1 cellular context compared by ENCODE assay signal in genomic region chr18:50281295-50281971, GRCh38.
TF ChIP-seq lines count a peak whose summit lies in the region.

MBD1 (minus strand) TSS chr18:50281523; CDS start chr18:50279992, 1,531 bp downstream.

TF ChIP-seq in HepG2, 621 proteins besides CTCF, POLR2A, EP300 and RAD21 (continued from another document and continues in another):
- TF ChIP-seq, protein P1, sequence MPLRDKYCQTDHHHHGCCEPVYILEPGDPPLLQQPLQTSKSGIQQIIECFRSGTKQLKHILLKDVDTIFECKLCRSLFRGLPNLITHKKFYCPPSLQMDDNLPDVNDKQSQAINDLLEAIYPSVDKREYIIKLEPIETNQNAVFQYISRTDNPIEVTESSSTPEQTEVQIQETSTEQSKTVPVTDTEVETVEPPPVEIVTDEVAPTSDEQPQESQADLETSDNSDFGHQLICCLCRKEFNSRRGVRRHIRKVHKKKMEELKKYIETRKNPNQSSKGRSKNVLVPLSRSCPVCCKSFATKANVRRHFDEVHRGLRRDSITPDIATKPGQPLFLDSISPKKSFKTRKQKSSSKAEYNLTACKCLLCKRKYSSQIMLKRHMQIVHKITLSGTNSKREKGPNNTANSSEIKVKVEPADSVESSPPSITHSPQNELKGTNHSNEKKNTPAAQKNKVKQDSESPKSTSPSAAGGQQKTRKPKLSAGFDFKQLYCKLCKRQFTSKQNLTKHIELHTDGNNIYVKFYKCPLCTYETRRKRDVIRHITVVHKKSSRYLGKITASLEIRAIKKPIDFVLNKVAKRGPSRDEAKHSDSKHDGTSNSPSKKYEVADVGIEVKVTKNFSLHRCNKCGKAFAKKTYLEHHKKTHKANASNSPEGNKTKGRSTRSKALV (CRISPR knock-in tag; IDR thresholded peaks at IDR 0.05), result no peak
- TF ChIP-seq SP2 (CRISPR knock-in tag; IDR thresholded peaks at IDR 0.05), result peak; percentile 79
- no peak for TF ChIP-seq ZNF562 (CRISPR knock-in tag; IDR thresholded peaks at IDR 0.05; ENCODE audit: borderline replicate concordance)
- no peak; the same call in none of the 2 replicates for TF ChIP-seq FOSL2 (CRISPR knock-in tag; IDR thresholded peaks at IDR 0.05)
- no peak for TF ChIP-seq ZFP37 (CRISPR knock-in tag; IDR thresholded peaks at IDR 0.05; ENCODE audit: borderline replicate concordance)
- TF ChIP-seq HOXA3 (CRISPR knock-in tag; IDR thresholded peaks at IDR 0.05), result peak; percentile 75; the same call in 1 of the 2 replicates
- TF ChIP-seq ATF4 (CRISPR knock-in tag; IDR thresholded peaks at IDR 0.05), result peak in 1 of 2 experiments; percentile 41; a peak in 1 of 4 replicates
- TF ChIP-seq ZNF160 (CRISPR knock-in tag; IDR thresholded peaks at IDR 0.05), result no peak
- TF ChIP-seq ZNF430 (CRISPR knock-in tag; IDR thresholded peaks at IDR 0.05), result peak; percentile 85
- peak; percentile 80 for TF ChIP-seq ZC3H13 (CRISPR knock-in tag; IDR thresholded peaks at IDR 0.05)
- no peak for TF ChIP-seq SSRP1 (CRISPR knock-in tag; IDR thresholded peaks at IDR 0.05)
- TF ChIP-seq, protein P2, sequence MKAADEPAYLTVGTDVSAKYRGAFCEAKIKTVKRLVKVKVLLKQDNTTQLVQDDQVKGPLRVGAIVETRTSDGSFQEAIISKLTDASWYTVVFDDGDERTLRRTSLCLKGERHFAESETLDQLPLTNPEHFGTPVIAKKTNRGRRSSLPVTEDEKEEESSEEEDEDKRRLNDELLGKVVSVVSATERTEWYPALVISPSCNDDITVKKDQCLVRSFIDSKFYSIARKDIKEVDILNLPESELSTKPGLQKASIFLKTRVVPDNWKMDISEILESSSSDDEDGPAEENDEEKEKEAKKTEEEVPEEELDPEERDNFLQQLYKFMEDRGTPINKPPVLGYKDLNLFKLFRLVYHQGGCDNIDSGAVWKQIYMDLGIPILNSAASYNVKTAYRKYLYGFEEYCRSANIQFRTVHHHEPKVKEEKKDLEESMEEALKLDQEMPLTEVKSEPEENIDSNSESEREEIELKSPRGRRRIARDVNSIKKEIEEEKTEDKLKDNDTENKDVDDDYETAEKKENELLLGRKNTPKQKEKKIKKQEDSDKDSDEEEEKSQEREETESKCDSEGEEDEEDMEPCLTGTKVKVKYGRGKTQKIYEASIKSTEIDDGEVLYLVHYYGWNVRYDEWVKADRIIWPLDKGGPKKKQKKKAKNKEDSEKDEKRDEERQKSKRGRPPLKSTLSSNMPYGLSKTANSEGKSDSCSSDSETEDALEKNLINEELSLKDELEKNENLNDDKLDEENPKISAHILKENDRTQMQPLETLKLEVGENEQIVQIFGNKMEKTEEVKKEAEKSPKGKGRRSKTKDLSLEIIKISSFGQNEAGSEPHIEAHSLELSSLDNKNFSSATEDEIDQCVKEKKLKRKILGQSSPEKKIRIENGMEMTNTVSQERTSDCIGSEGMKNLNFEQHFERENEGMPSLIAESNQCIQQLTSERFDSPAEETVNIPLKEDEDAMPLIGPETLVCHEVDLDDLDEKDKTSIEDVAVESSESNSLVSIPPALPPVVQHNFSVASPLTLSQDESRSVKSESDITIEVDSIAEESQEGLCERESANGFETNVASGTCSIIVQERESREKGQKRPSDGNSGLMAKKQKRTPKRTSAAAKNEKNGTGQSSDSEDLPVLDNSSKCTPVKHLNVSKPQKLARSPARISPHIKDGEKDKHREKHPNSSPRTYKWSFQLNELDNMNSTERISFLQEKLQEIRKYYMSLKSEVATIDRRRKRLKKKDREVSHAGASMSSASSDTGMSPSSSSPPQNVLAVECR (CRISPR knock-in tag; IDR thresholded peaks at IDR 0.05; ENCODE audit: borderline replicate concordance), result peak; percentile 98
- TF ChIP-seq ZNF577 (CRISPR knock-in tag; IDR thresholded peaks at IDR 0.05; ENCODE audit: borderline replicate concordance, low read depth), result no peak
- TF ChIP-seq, protein P3, sequence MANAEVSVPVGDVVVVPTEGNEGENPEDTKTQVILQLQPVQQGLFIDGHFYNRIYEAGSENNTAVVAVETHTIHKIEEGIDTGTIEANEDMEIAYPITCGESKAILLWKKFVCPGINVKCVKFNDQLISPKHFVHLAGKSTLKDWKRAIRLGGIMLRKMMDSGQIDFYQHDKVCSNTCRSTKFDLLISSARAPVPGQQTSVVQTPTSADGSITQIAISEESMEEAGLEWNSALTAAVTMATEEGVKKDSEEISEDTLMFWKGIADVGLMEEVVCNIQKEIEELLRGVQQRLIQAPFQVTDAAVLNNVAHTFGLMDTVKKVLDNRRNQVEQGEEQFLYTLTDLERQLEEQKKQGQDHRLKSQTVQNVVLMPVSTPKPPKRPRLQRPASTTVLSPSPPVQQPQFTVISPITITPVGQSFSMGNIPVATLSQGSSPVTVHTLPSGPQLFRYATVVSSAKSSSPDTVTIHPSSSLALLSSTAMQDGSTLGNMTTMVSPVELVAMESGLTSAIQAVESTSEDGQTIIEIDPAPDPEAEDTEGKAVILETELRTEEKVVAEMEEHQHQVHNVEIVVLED (CRISPR knock-in tag; IDR thresholded peaks at IDR 0.05; ENCODE audit: borderline replicate concordance), result peak; percentile 97
- TF ChIP-seq ZNF235 (CRISPR knock-in tag; IDR thresholded peaks at IDR 0.05; ENCODE audit: borderline replicate concordance), result no peak; the same call in 1 of the 2 replicates
- peak; percentile 98 for TF ChIP-seq FOXC1 (CRISPR knock-in tag; IDR thresholded peaks at IDR 0.05; ENCODE audit: borderline replicate concordance)
- TF ChIP-seq ZNF263 (CRISPR knock-in tag; IDR thresholded peaks at IDR 0.05), result peak; percentile 100
- no peak for TF ChIP-seq EED (CRISPR knock-in tag; IDR thresholded peaks at IDR 0.05)
- peak; percentile 87 for TF ChIP-seq ELF3 (CRISPR knock-in tag; IDR thresholded peaks at IDR 0.05)
- peak; percentile 85 for TF ChIP-seq TARDBP (CRISPR knock-in tag; IDR thresholded peaks at IDR 0.05)
- peak; percentile 91 for TF ChIP-seq THAP7 (CRISPR knock-in tag; IDR thresholded peaks at IDR 0.05)
- peak; percentile 95 for TF ChIP-seq ZSCAN21 (CRISPR knock-in tag; IDR thresholded peaks at IDR 0.05; ENCODE audit: borderline replicate concordance)
- peak; percentile 81 for TF ChIP-seq SALL2 (CRISPR knock-in tag; IDR thresholded peaks at IDR 0.05)
- TF ChIP-seq USF2 (IDR thresholded peaks at IDR 0.05; ENCODE audit: low read depth, low read length), result no peak
- TF ChIP-seq USF2 (CRISPR knock-in tag; IDR thresholded peaks at IDR 0.05; ENCODE audit: borderline replicate concordance), result no peak; the same call in 1 of the 2 replicates
- peak; percentile 88 for TF ChIP-seq ZNF749 (CRISPR knock-in tag; IDR thresholded peaks at IDR 0.05; ENCODE audit: borderline replicate concordance)
- TF ChIP-seq GMEB2 (CRISPR knock-in tag; IDR thresholded peaks at IDR 0.05; ENCODE audit: low read depth), result peak; percentile 82
- 0 out of 2 replicates have a peak, but pooled peaks have one; percentile 50 for TF ChIP-seq TOE1 (CRISPR knock-in tag; IDR thresholded peaks at IDR 0.05)
- peak; percentile 92 for TF ChIP-seq THAP11 (CRISPR knock-in tag; IDR thresholded peaks at IDR 0.05)
- no peak for TF ChIP-seq ZNF597 (CRISPR knock-in tag; IDR thresholded peaks at IDR 0.05)
- TF ChIP-seq ZBTB20 (CRISPR knock-in tag; IDR thresholded peaks at IDR 0.05; ENCODE audit: borderline replicate concordance, low read depth), result peak; percentile 68; the same call in 1 of the 2 replicates
- TF ChIP-seq CHD4 (IDR thresholded peaks at IDR 0.05; ENCODE audit: borderline replicate concordance, low read length), result no peak
- peak; percentile 77 for TF ChIP-seq ZNF652 (CRISPR knock-in tag; IDR thresholded peaks at IDR 0.05; ENCODE audit: borderline replicate concordance, low read depth)
- peak; percentile 81; the same call in 1 of the 2 replicates for TF ChIP-seq AHR (CRISPR knock-in tag; IDR thresholded peaks at IDR 0.05)
- TF ChIP-seq ZBTB4 (CRISPR knock-in tag; IDR thresholded peaks at IDR 0.05; ENCODE audit: borderline replicate concordance), result no peak
- peak; percentile 66 for TF ChIP-seq BCL6 (CRISPR knock-in tag; IDR thresholded peaks at IDR 0.05)
- TF ChIP-seq ZMYM4 (CRISPR knock-in tag; IDR thresholded peaks at IDR 0.05), result peak; percentile 93
